14 cellular contexts compared by ENCODE assay signal in genomic region chr6:24902782-24903181, GRCh38. TPM values are rescaled to one million over a fixed set of nuclear protein-coding genes. Genes with fewer than 3 reads are reported as not detected.
A peak's percentile ranks its signal among the peaks of the same experiment; 100 is the strongest.
DNase-seq lines count a peak whose midpoint lies in the region; ATAC-seq and TF ChIP-seq lines count a peak whose summit lies in the region.
"Had no signal": no experiment of that assay in that cellular context is flagged by ENCODE, and none has a peak within 500 bp of the region (broad histone marks: within the 10 kb centered on the region; RNA-seq: fewer than 3 reads in every experiment).

No MANE protein-coding gene starts in this region.

- no peak overlapping the region for H3K4me3 Mint-ChIP-seq in activated CD8-positive, alpha-beta T cell treated with anti-CD3 and anti-CD28 coated beads for 36 hours
- H3K4me3 Mint-ChIP-seq in Calu3 (ENCODE audit: low read depth, unreplicated experiment), result no peak overlapping the region

- H3K4me3 ChIP-seq in ACC112 (ENCODE audit: low read depth, low read length) (no peak overlapping the region), GM23248 (no peak overlapping the region)

- POLR2A ChIA-PET in activated CD8-positive, alpha-beta T cell treated with anti-CD3 and anti-CD28 coated beads for 36 hours (lab: Charles Lee), result interaction anchor here (1.0 to 4.3 kb wide), 5 partner anchors 13 to 112 kb away, joined by 3 to 22 read pairs (median 3); no protein-coding TSS in a partner anchor

- no peak for TF ChIP-seq CTCF in activated CD8-positive, alpha-beta T cell treated with anti-CD3 and anti-CD28 coated beads for 36 hours (IDR thresholded peaks at IDR 0.05)
- TF ChIP-seq CTCF in Calu3 (IDR thresholded peaks at IDR 0.05; ENCODE audit: unreplicated experiment), result no peak

- no peaks in the 10 kb centered on the region for H3K9me2 ChIP-seq in GM23248 (ENCODE audit: insufficient read depth)

- peaks cover 72% of the 10 kb centered on the region for H3K36me3 Mint-ChIP-seq in activated CD8-positive, alpha-beta T cell treated with anti-CD3 and anti-CD28 coated beads for 36 hours (ENCODE audit: low read depth)
- H3K36me3 Mint-ChIP-seq in Calu3 (ENCODE audit: insufficient read depth, unreplicated experiment), result no peaks in the 10 kb centered on the region

- H3K36me3 ChIP-seq in ACC112 (ENCODE audit: insufficient read depth, low read length), result no peaks in the 10 kb centered on the region
- no peaks in the 10 kb centered on the region for H3K36me3 ChIP-seq in GM23248 (ENCODE audit: low read depth)

- ATAC-seq in activated CD8-positive, alpha-beta T cell treated with anti-CD3 and anti-CD28 coated beads for 36 hours, result no peak
- no peak for ATAC-seq in GM19324 (IDR thresholded peaks at IDR 0.05; ENCODE audit: low FRiP score, unreplicated experiment)

- WGBS in GM23248 (ENCODE audit: low coverage in 1 of 2, low lambda C conversion rate in 2 of 2, missing lambda C conversion rate in 2 of 2), 2 experiments, result 5 to 6% methylated on average over 1 of the region's 1 CpG

- CTCF ChIA-PET in activated CD8-positive, alpha-beta T cell treated with anti-CD3 and anti-CD28 coated beads for 36 hours (lab: Charles Lee), result interaction anchor here (0.5 to 9.4 kb wide), 10 partner anchors 10 to 115 kb away, joined by 3 to 89 read pairs (median 4); partner anchors contain the start of gene RIPOR2
- CTCF ChIA-PET in Calu3 (lab: Charles Lee), result interaction anchor here (0.7 to 1.4 kb wide), 3 partner anchors 21 to 263 kb away, joined by 3 to 7 read pairs (median 4); no protein-coding TSS in a partner anchor

- H3K27ac Mint-ChIP-seq in activated CD8-positive, alpha-beta T cell treated with anti-CD3 and anti-CD28 coated beads for 36 hours, result peak overlapping the region; percentile 87
- no peak overlapping the region for H3K27ac Mint-ChIP-seq in Calu3 (ENCODE audit: unreplicated experiment)

- DNase-seq in GM23248, result peak; percentile 88
- DNase-seq in activated CD8-positive, alpha-beta T cell treated with anti-CD3 and anti-CD28 coated beads for 36 hours, result no peak
- peak; percentile 64 for DNase-seq in glomerular visceral epithelial cell (ENCODE audit: extremely low spot score)
- no peak for DNase-seq in anterior cingulate cortex (lab: John Stamatoyannopoulos, UW)
- no peak for DNase-seq in HT-29 (ENCODE audit: low spot score)
- no peak for DNase-seq in Calu3
- DNase-seq: activated CD8-positive, alpha-beta memory T cell treated with anti-CD3 and anti-CD28 coated beads, Interleukin-2, amount 50 U/mL, for 4 hours; Caco-2; H7; NCI-H2081; SHP77; substantia nigra had no signal

- peaks cover 16% of the 10 kb centered on the region for H3K9me3 Mint-ChIP-seq in activated CD8-positive, alpha-beta T cell treated with anti-CD3 and anti-CD28 coated beads for 36 hours
- H3K9me3 Mint-ChIP-seq in Calu3 (ENCODE audit: low read depth, unreplicated experiment), result peaks cover 8% of the 10 kb centered on the region

- H3K27me3 ChIP-seq in ACC112 (ENCODE audit: insufficient read depth, low read length) (no peaks in the 10 kb centered on the region), GM23248 (replicated peaks; ENCODE audit: insufficient read depth) (no peaks in the 10 kb centered on the region)

- H3K27ac ChIP-seq in ACC112 (ENCODE audit: low read depth, low read length), result no peak overlapping the region; the same call in 1 of the 2 replicates
- 0 out of 2 replicates have a peak overlapping the region, but pooled peaks have one; percentile 6 for H3K27ac ChIP-seq in GM23248

- in situ Hi-C loops in GM23248 (cut with MboI), result no loop called here

- H3K9me3 ChIP-seq in GM23248 (ENCODE audit: low read depth), result no peaks in the 10 kb centered on the region
- H3K9me3 ChIP-seq: Caco-2 had no signal

- H3K4me1 Mint-ChIP-seq in activated CD8-positive, alpha-beta T cell treated with anti-CD3 and anti-CD28 coated beads for 36 hours (ENCODE audit: low read depth), result peaks cover 90% of the 10 kb centered on the region
- H3K4me1 Mint-ChIP-seq in Calu3 (ENCODE audit: low read depth, unreplicated experiment), result peaks cover 6% of the 10 kb centered on the region

- H3K27me3 Mint-ChIP-seq in activated CD8-positive, alpha-beta T cell treated with anti-CD3 and anti-CD28 coated beads for 36 hours, result no peaks in the 10 kb centered on the region
- H3K27me3 Mint-ChIP-seq in Calu3 (ENCODE audit: unreplicated experiment), result peaks cover 51% of the 10 kb centered on the region

- H3K4me2 ChIP-seq in GM23248 (ENCODE audit: unreplicated experiment), result peak overlapping the region; percentile 35

- intact Hi-C loops in activated CD8-positive, alpha-beta T cell treated with anti-CD3 and anti-CD28 coated beads for 36 hours (cut with micrococcal nuclease), result no loop called here
- intact Hi-C loops in Calu3 (cut with micrococcal nuclease; ENCODE audit: unreplicated experiment), result no loop called here

- no peak overlapping the region for H3K9ac ChIP-seq in GM23248

- H2AFZ ChIP-seq in ACC112 (ENCODE audit: low read length, unreplicated experiment) (peak overlapping the region; percentile 26), GM23248 (no peak overlapping the region)

- peaks cover 3% of the 10 kb centered on the region; the same call in 1 of the 2 replicates for H3F3A ChIP-seq in GM23248 (ENCODE audit: insufficient read depth)

- H3K4me1 ChIP-seq in ACC112 (ENCODE audit: control insufficient read depth, insufficient read depth, low read length, unreplicated experiment) (peaks cover 11% of the 10 kb centered on the region), GM23248 (ENCODE audit: insufficient read depth) (peaks cover 25% of the 10 kb centered on the region)
- H3K4me1 ChIP-seq: Caco-2 had no signal

- no TSS peak for BruUV-seq in Calu3 (replicated peaks; lab: Mats Ljungman, UMichigan)

- H3K79me2 ChIP-seq in ACC112 (ENCODE audit: control insufficient read depth, insufficient read depth, low read length, unreplicated experiment) (no peaks in the 10 kb centered on the region), GM23248 (ENCODE audit: insufficient read depth) (no peaks in the 10 kb centered on the region)

- H4K20me1 ChIP-seq in GM23248 (ENCODE audit: insufficient read depth), result no peaks in the 10 kb centered on the region

RNA-seq across cellular contexts. Expression of gene RIPOR2, which starts 33.0 kb away (rescaled TPM):
- 2.7 and 3.2 TPM in 2 replicates for total RNA-seq in GM23248 (2014; rRNA removed; shearing (Covaris generic))
- polyA plus RNA-seq in GM23248 (2016; fragmentation: Nextera tagmentation; extraction: Ambion mirVana), result 3.0 and 3.3 TPM in 2 replicates
- 10 to 100 TPM; 88.3 to 96.3 TPM for total RNA-seq in activated CD8-positive, alpha-beta T cell treated with anti-CD3 and anti-CD28 coated beads for 36 hours
- total RNA-seq in HT-29 (2014; rRNA removed; shearing (Covaris generic)), result 0.20 and 0.29 TPM in 2 replicates
- total RNA-seq in Calu3 (2022), result 0.47 and 4.7 TPM in 2 replicates

Comparison
In these comparisons a context has a peak if more than half of its experiments do, and no peak if none do; other contexts are left out.
1. DNase-seq: peak in GM23248 (single experiment) and glomerular visceral epithelial cell (single experiment); none in activated CD8-positive, alpha-beta T cell treated with anti-CD3 and anti-CD28 coated beads for 36 hours (single experiment), anterior cingulate cortex (0 of 58), HT-29 (single experiment) and Calu3 (single experiment).
2. RNA of gene RIPOR2, which starts 33.0 kb away (total RNA-seq): 88.3 to 96.3 TPM in activated CD8-positive, alpha-beta T cell treated with anti-CD3 and anti-CD28 coated beads for 36 hours; 2.7 to 3.2 TPM in GM23248, 0.47 to 4.7 TPM in Calu3 and 0.20 to 0.29 TPM in HT-29; every median in the first group is over 10 times any median in the second.